8 cellular contexts compared by ENCODE assay signal in genomic region chr17:75088902-75089417, GRCh38. TPM values are rescaled to one million over a fixed set of nuclear protein-coding genes. Genes with fewer than 3 reads are reported as not detected.
DNase-seq lines count a peak whose midpoint lies in the region; ATAC-seq and TF ChIP-seq lines count a peak whose summit lies in the region.

No MANE protein-coding gene starts in this region.

- peaks cover 9% of the 10 kb centered on the region for H3K4me1 ChIP-seq in GM23248 (ENCODE audit: insufficient read depth)
- H3K4me1 ChIP-seq in psoas muscle, result peaks cover 20% of the 10 kb centered on the region

- no peak overlapping the region for H3K9ac ChIP-seq in GM23248

- no peaks in the 10 kb centered on the region for H3K79me2 ChIP-seq in GM23248 (ENCODE audit: insufficient read depth)

- H3K9me2 ChIP-seq in GM23248 (ENCODE audit: insufficient read depth), result no peaks in the 10 kb centered on the region

- no peak overlapping the region for H3K27ac ChIP-seq in GM23248
- H3K27ac ChIP-seq in RWPE1, result peak overlapping the region; percentile 98
- H3K27ac ChIP-seq in psoas muscle, result peak overlapping the region; percentile 86

- H3K27me3 ChIP-seq in GM23248 (replicated peaks; ENCODE audit: insufficient read depth) (no peaks in the 10 kb centered on the region), psoas muscle (ENCODE audit: insufficient read depth in 3 of 3, low read length in 2 of 3) (no peaks in the 10 kb centered on the region)

- CTCF ChIA-PET in RWPE1 (lab: Yijun Ruan, JAX), result interaction anchor here (0.6 to 2.0 kb wide), 3 partner anchors 10 to 334 kb away, joined by 3 to 10 read pairs (median 4); no protein-coding TSS in a partner anchor

- intact Hi-C loops in psoas muscle (cut with DNase I), result no loop called here

- POLR2A ChIA-PET in RWPE1 (lab: Yijun Ruan, JAX; ENCODE audit: low non-redundant PET), result interaction anchor here (0.5 to 1.3 kb wide), 3 partner anchors 30 to 40 kb away, joined by 3 to 4 read pairs (median 3); no protein-coding TSS in a partner anchor

- H4K20me1 ChIP-seq in GM23248 (ENCODE audit: insufficient read depth), result no peaks in the 10 kb centered on the region

- H3K4me2 ChIP-seq in GM23248 (ENCODE audit: unreplicated experiment), result peak overlapping the region; percentile 3

- H3K9me3 ChIP-seq in GM23248 (ENCODE audit: low read depth), result no peaks in the 10 kb centered on the region
- H3K9me3 ChIP-seq in psoas muscle, result no peaks in the 10 kb centered on the region

- TF ChIP-seq CTCF in RWPE1 (conservative IDR thresholded peaks at IDR 0.05; ENCODE audit: low read depth) (no peak), psoas muscle (IDR thresholded peaks at IDR 0.05) (no peak)

- in situ Hi-C loops in GM23248 (cut with MboI), result no loop called here

- no peaks in the 10 kb centered on the region for H3F3A ChIP-seq in GM23248 (ENCODE audit: insufficient read depth)

- H3K4me3 ChIP-seq in GM23248, result peak overlapping the region; percentile 76
- peak overlapping the region; percentile 86 for H3K4me3 ChIP-seq in psoas muscle

- WGBS in GM23248 (ENCODE audit: low coverage in 1 of 2, low lambda C conversion rate in 2 of 2, missing lambda C conversion rate in 2 of 2), 2 experiments, result 72 to 87% methylated on average over 2 of the region's 2 CpGs
- WGBS in psoas muscle, 3 donors, result 86 to 89% (median 87%) methylated on average over 2 of the region's 2 CpGs

- DNase-seq in GM23248 (peak; percentile 69), RWPE1 (ENCODE audit: low spot score) (no peak), fibroblast of gingiva (ENCODE audit: low read depth) (peak; percentile 42), psoas muscle (peak in 1 of 2 donors; percentile 70), NCI-H2227 treated with DMSO at 0.1 percent for 48 hours (lab: John Stamatoyannopoulos, UW) (no peak), DMS 273 (lab: John Stamatoyannopoulos, UW; ENCODE audit: unreplicated experiment) (no peak)
- DNase-seq in central memory CD4-positive, alpha-beta T cell, result no peak

- H2AFZ ChIP-seq in GM23248, result peak overlapping the region; percentile 88; the same call in 1 of the 2 replicates

- ATAC-seq in psoas muscle (peak; percentile 20 to 64 (median 52)), GM19395 (IDR thresholded peaks at IDR 0.05; ENCODE audit: unreplicated experiment) (no peak)

- no peaks in the 10 kb centered on the region for H3K36me3 ChIP-seq in GM23248 (ENCODE audit: low read depth)
- H3K36me3 ChIP-seq in psoas muscle (ENCODE audit: insufficient read depth in 1 of 2, low read depth in 1 of 2), result no peaks in the 10 kb centered on the region

RNA-seq across cellular contexts. Expression of gene SLC16A5, which starts 1.2 kb away (rescaled TPM):
- 10.6 and 11.1 TPM in 2 replicates for total RNA-seq in GM23248 (2014; rRNA removed; shearing (Covaris generic))
- 4.8 and 5.4 TPM in 2 replicates for polyA plus RNA-seq in GM23248 (2016; fragmentation: Nextera tagmentation; extraction: Ambion mirVana)
- total RNA-seq in psoas muscle, result 10 to 100 TPM in 1 of 4 donors, 1 to 10 TPM in 3; 5.6 to 10.7 (median 8.1) TPM
- 1 to 10 TPM; 1.2 to 4.5 (median 3.8) TPM for polyA plus RNA-seq in psoas muscle

RNA-seq across cellular contexts. Expression of gene ARMC7, which starts 20.8 kb away (rescaled TPM):
- total RNA-seq in GM23248 (2014; rRNA removed; shearing (Covaris generic)), result 1.3 and 3.8 TPM in 2 replicates
- 9.8 and 11.3 TPM in 2 replicates for polyA plus RNA-seq in GM23248 (2016; fragmentation: Nextera tagmentation; extraction: Ambion mirVana)
- 1 to 10 TPM; 2.7 to 7.0 (median 3.6) TPM for total RNA-seq in psoas muscle
- polyA plus RNA-seq in psoas muscle, result 1 to 10 TPM; 3.3 to 6.4 (median 4.9) TPM

RNA-seq across cellular contexts. Expression of gene KCTD2, which starts 41.9 kb away (rescaled TPM):
- 19.9 and 25.5 TPM in 2 replicates for total RNA-seq in GM23248 (2014; rRNA removed; shearing (Covaris generic))
- polyA plus RNA-seq in GM23248 (2016; fragmentation: Nextera tagmentation; extraction: Ambion mirVana), result 6.5 and 7.7 TPM in 2 replicates
- 10 to 100 TPM; 29.2 to 38.7 (median 35.2) TPM for total RNA-seq in psoas muscle
- polyA plus RNA-seq in psoas muscle, result 10 to 100 TPM; 26.9 to 71.2 (median 29.7) TPM

RNA-seq across cellular contexts. Expression of gene ATP5PD, which starts 42.2 kb away (rescaled TPM):
- 215 and 287 TPM in 2 replicates for total RNA-seq in GM23248 (2014; rRNA removed; shearing (Covaris generic))
- polyA plus RNA-seq in GM23248 (2016; fragmentation: Nextera tagmentation; extraction: Ambion mirVana) (511 and 522 TPM in 2 replicates), psoas muscle (100 to 1,000 TPM; 619 to 931 (median 653) TPM)
- total RNA-seq in psoas muscle, result 100 to 1,000 TPM; 409 to 577 (median 500) TPM

RNA-seq across cellular contexts. Expression of gene NT5C, which starts 42.6 kb away (rescaled TPM):
- total RNA-seq in GM23248 (2014; rRNA removed; shearing (Covaris generic)), result 51.5 and 60.8 TPM in 2 replicates
- polyA plus RNA-seq in GM23248 (2016; fragmentation: Nextera tagmentation; extraction: Ambion mirVana) (66.5 and 67.9 TPM in 2 replicates), psoas muscle (10 to 100 TPM; 19.7 to 84.0 (median 56.3) TPM)
- total RNA-seq in psoas muscle, result 10 to 100 TPM; 16.4 to 44.2 (median 29.4) TPM

Comparison
In these comparisons a context has a peak if more than half of its experiments do, and no peak if none do; other contexts are left out.
1. DNase-seq: peak in GM23248 (single experiment) and fibroblast of gingiva (single experiment); none in RWPE1 (single experiment), NCI-H2227 treated with DMSO at 0.1 percent for 48 hours (single experiment), central memory CD4-positive, alpha-beta T cell (single experiment) and DMS 273 (single experiment).